ENCODE assay signal across 19 cellular contexts in genomic region chr4:164011791-164012190, GRCh38.
DNase-seq lines count a peak whose midpoint lies in the region; ATAC-seq and TF ChIP-seq lines count a peak whose summit lies in the region.
"Had no signal": no experiment of that assay in that cellular context is flagged by ENCODE, and none has a peak within 500 bp of the region (broad histone marks: within the 10 kb centered on the region; RNA-seq: fewer than 3 reads in every experiment).

No MANE protein-coding gene starts in this region.

- no peaks in the 10 kb centered on the region for H3K9me2 ChIP-seq in GM23338 (ENCODE audit: insufficient read depth)

- intact Hi-C loops in left lung (cut with DNase I): no loop called here
- intact Hi-C loops in ascending aorta (cut with DNase I): no loop called here

- no peak overlapping the region for H3K4me3 ChIP-seq in left lung
- no peak overlapping the region for H3K4me3 ChIP-seq in ascending aorta
- no peak overlapping the region for H3K4me3 ChIP-seq in GM23338
- H3K4me3 ChIP-seq: SJSA1 had no signal

- no peaks in the 10 kb centered on the region for H3K27me3 Mint-ChIP-seq in stimulated activated naive CD8-positive, alpha-beta T cell treated with anti-CD3 and anti-CD28 coated beads, Interleukin-15, amount 100 ng/mL, for 72 hours
- H3K27me3 Mint-ChIP-seq in GM23338 (ENCODE audit: insufficient read depth, low read depth, poor library complexity): peaks cover 2% of the 10 kb centered on the region

- TF ChIP-seq CTCF in left lung (IDR thresholded peaks at IDR 0.05): no peak
- TF ChIP-seq CTCF in ascending aorta (IDR thresholded peaks at IDR 0.05): no peak
- no peak for TF ChIP-seq CTCF in GM23338 (conservative IDR thresholded peaks at IDR 0.05; ENCODE audit: low read depth in 2 of 2)

- ATAC-seq in stimulated activated naive CD8-positive, alpha-beta T cell treated with anti-CD3 and anti-CD28 coated beads, Interleukin-15, amount 100 ng/mL, for 72 hours: peak; percentile 15
- no peak for ATAC-seq in stimulated activated naive CD8-positive, alpha-beta T cell treated with anti-CD3 and anti-CD28 coated beads, Interleukin-15, Interleukin-2, amounts not matched to agents 100 U/mL and 50 U/mL, for 24 hours
- ATAC-seq in left lung (peak; percentile 37), GM23338 (no peak; the same call in 2 of the 3 replicates)

- H3K9me3 ChIP-seq in left lung (peaks cover 0 to 3% of the 10 kb centered on the region in 2 donors), ascending aorta (no peaks in the 10 kb centered on the region)
- H3K9me3 ChIP-seq: SJSA1 had no signal

- no peak overlapping the region for H3K27ac Mint-ChIP-seq in stimulated activated naive CD8-positive, alpha-beta T cell treated with anti-CD3 and anti-CD28 coated beads, Interleukin-15, amount 100 ng/mL, for 72 hours
- no peak overlapping the region for H3K27ac Mint-ChIP-seq in GM23338
- H3K27ac Mint-ChIP-seq: CD14-positive monocyte had no signal

- in situ Hi-C loops in ACHN (cut with HindIII; ENCODE audit: low pct_ligation_motif_present, low pct_unique_long_range_greater_than_20kb, low sequenced_read_pairs): no loop called here

- H3K4me1 ChIP-seq in left lung (no peaks in the 10 kb centered on the region), ascending aorta (no peaks in the 10 kb centered on the region), GM23338 (ENCODE audit: insufficient read depth) (no peaks in the 10 kb centered on the region; the same call in 1 of the 2 replicates)
- H3K4me1 ChIP-seq: SJSA1 had no signal

- H2AFZ ChIP-seq in GM23338: no peak overlapping the region

- peaks cover 12 to 15% of the 10 kb centered on the region in 2 donors for H3K9me3 Mint-ChIP-seq in stimulated activated naive CD8-positive, alpha-beta T cell treated with anti-CD3 and anti-CD28 coated beads, Interleukin-15, amount 100 ng/mL, for 72 hours
- H3K9me3 Mint-ChIP-seq in GM23338: peaks cover 6% of the 10 kb centered on the region; the same call in 2 of the 3 replicates
- H3K9me3 Mint-ChIP-seq: CD14-positive monocyte had no signal

- no peaks in the 10 kb centered on the region for H3F3A ChIP-seq in GM23338 (replicated peaks; ENCODE audit: low read depth)

- no peak overlapping the region for H3K27ac ChIP-seq in left lung
- no peak overlapping the region for H3K27ac ChIP-seq in ascending aorta
- H3K27ac ChIP-seq in GM23338 (ENCODE audit: low read depth): no peak overlapping the region
- H3K27ac ChIP-seq: RWPE1, SJSA1 had no signal

- H3K79me2 ChIP-seq in GM23338 (replicated peaks; ENCODE audit: insufficient read depth): no peaks in the 10 kb centered on the region

- no peak overlapping the region for H3K4me3 Mint-ChIP-seq in stimulated activated naive CD8-positive, alpha-beta T cell treated with anti-CD3 and anti-CD28 coated beads, Interleukin-15, amount 100 ng/mL, for 72 hours
- H3K4me3 Mint-ChIP-seq in GM23338: no peak overlapping the region
- H3K4me3 Mint-ChIP-seq: CD14-positive monocyte had no signal

- DNase-seq in stimulated activated naive CD8-positive, alpha-beta T cell treated with anti-CD3 and anti-CD28 coated beads, Interleukin-15, amount 100 ng/mL, for 72 hours: no peak
- DNase-seq in stimulated activated naive CD8-positive, alpha-beta T cell treated with anti-CD3 and anti-CD28 coated beads, Interleukin-15, Interleukin-2, amounts not matched to agents 100 U/mL and 50 U/mL, for 24 hours: no peak
- DNase-seq in M059J (ENCODE audit: low read depth) (peak; percentile 25), left lung (no peak), NCI-H2227 treated with DMSO at 0.1 percent for 48 hours (lab: John Stamatoyannopoulos, UW) (no peak), ascending aorta (ENCODE audit: low spot score in 2 of 2) (no peak), ACHN (no peak), GM23338 (ENCODE audit: low spot score) (no peak)
- DNase-seq: AML-193, DMS153, HCEC 1CT, KG1, NCI-H1092, NCI-H2107, NCI-H69, PC-3 had no signal

- no peaks in the 10 kb centered on the region for H3K27me3 ChIP-seq in left lung
- no peaks in the 10 kb centered on the region for H3K27me3 ChIP-seq in ascending aorta
- H3K27me3 ChIP-seq in GM23338 (ENCODE audit: insufficient read depth): no peaks in the 10 kb centered on the region
- H3K27me3 ChIP-seq: SJSA1 had no signal

- no peaks in the 10 kb centered on the region for H3K4me1 Mint-ChIP-seq in stimulated activated naive CD8-positive, alpha-beta T cell treated with anti-CD3 and anti-CD28 coated beads, Interleukin-15, amount 100 ng/mL, for 72 hours
- H3K4me1 Mint-ChIP-seq in GM23338: peaks cover 5% of the 10 kb centered on the region; the same call in 1 of the 3 replicates
- H3K4me1 Mint-ChIP-seq: CD14-positive monocyte had no signal

- H4K20me1 ChIP-seq in GM23338 (replicated peaks; ENCODE audit: insufficient read depth): no peaks in the 10 kb centered on the region

- no peaks in the 10 kb centered on the region for H3K36me3 Mint-ChIP-seq in GM23338 (ENCODE audit: low read depth)
- H3K36me3 Mint-ChIP-seq: CD14-positive monocyte had no signal

- no peaks in the 10 kb centered on the region for H3K36me3 ChIP-seq in left lung
- H3K36me3 ChIP-seq in ascending aorta: no peaks in the 10 kb centered on the region
- H3K36me3 ChIP-seq in GM23338 (ENCODE audit: insufficient read depth): no peaks in the 10 kb centered on the region
- H3K36me3 ChIP-seq: SJSA1 had no signal

- no peak overlapping the region for H3K4me2 ChIP-seq in GM23338

TF ChIP-seq in GM23338, 12 proteins besides CTCF, POLR2A, EP300 and RAD21:
- no peak for TF ChIP-seq JUNB (IDR thresholded peaks at IDR 0.05; ENCODE audit: unreplicated experiment)
- no peak for TF ChIP-seq EZH2phosphoT487 (IDR thresholded peaks at IDR 0.05; ENCODE audit: unreplicated experiment)
- no peak for TF ChIP-seq POLR2AphosphoS5 (IDR thresholded peaks at IDR 0.05; ENCODE audit: low read depth)
- TF ChIP-seq, protein P1, sequence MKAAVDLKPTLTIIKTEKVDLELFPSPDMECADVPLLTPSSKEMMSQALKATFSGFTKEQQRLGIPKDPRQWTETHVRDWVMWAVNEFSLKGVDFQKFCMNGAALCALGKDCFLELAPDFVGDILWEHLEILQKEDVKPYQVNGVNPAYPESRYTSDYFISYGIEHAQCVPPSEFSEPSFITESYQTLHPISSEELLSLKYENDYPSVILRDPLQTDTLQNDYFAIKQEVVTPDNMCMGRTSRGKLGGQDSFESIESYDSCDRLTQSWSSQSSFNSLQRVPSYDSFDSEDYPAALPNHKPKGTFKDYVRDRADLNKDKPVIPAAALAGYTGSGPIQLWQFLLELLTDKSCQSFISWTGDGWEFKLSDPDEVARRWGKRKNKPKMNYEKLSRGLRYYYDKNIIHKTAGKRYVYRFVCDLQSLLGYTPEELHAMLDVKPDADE (IDR thresholded peaks at IDR 0.05): no peak
- TF ChIP-seq REST (IDR thresholded peaks at IDR 0.05; ENCODE audit: unreplicated experiment): no peak

Comparison
In these comparisons a context has a peak if more than half of its experiments do, and no peak if none do; other contexts are left out.
1. ATAC-seq: peak in stimulated activated naive CD8-positive, alpha-beta T cell treated with anti-CD3 and anti-CD28 coated beads, Interleukin-15, amount 100 ng/mL, for 72 hours (single experiment) and left lung (single experiment); none in stimulated activated naive CD8-positive, alpha-beta T cell treated with anti-CD3 and anti-CD28 coated beads, Interleukin-15, Interleukin-2, amounts not matched to agents 100 U/mL and 50 U/mL, for 24 hours (single experiment) and GM23338 (single experiment).